1 cellular context compared by ENCODE assay signal in genomic region chr12:48118491-48118890, GRCh38.
TF ChIP-seq lines count a peak whose summit lies in the region.

No MANE protein-coding gene starts in this region.

TF ChIP-seq in HepG2, 621 proteins besides CTCF, POLR2A, EP300 and RAD21:
- no peak for TF ChIP-seq ZKSCAN5 (CRISPR knock-in tag; IDR thresholded peaks at IDR 0.05)
- TF ChIP-seq ZNF451 (CRISPR knock-in tag; IDR thresholded peaks at IDR 0.05), result no peak
- TF ChIP-seq ZNF34 (CRISPR knock-in tag; IDR thresholded peaks at IDR 0.05; ENCODE audit: borderline replicate concordance), result no peak
- no peak for TF ChIP-seq BRD4 (CRISPR knock-in tag; IDR thresholded peaks at IDR 0.05)
